ENCODE assay signal across 18 cellular contexts in genomic region chr7:118129037-118129436, GRCh38. TPM values are rescaled to one million over a fixed set of nuclear protein-coding genes. Genes with fewer than 3 reads are reported as not detected.
DNase-seq lines count a peak whose midpoint lies in the region; ATAC-seq lines count a peak whose summit lies in the region.
"Had no signal": no experiment of that assay in that cellular context is flagged by ENCODE, and none has a peak within 500 bp of the region (broad histone marks: within the 10 kb centered on the region; RNA-seq: fewer than 3 reads in every experiment).

No MANE protein-coding gene starts in this region.

- peak overlapping the region; percentile 30 for H3K4me2 ChIP-seq in BLaER1

- no peak overlapping the region for H3K4me3 Mint-ChIP-seq in activated naive CD4-positive, alpha-beta T cell treated with anti-CD3 and anti-CD28 coated beads, Interleukin-2, amount 10 ng/mL, durations not matched to agents 7 days and 5 days
- H3K4me3 Mint-ChIP-seq in CD4-positive, alpha-beta memory T cell, result no peak overlapping the region
- no peak overlapping the region for H3K4me3 Mint-ChIP-seq in stimulated activated naive CD8-positive, alpha-beta T cell treated with anti-CD3 and anti-CD28 coated beads, Interleukin-15, amount 100 ng/mL, for 72 hours
- H3K4me3 Mint-ChIP-seq: immature natural killer cell, mesothelial cell of epicardium had no signal

- H3K27ac Mint-ChIP-seq in activated naive CD4-positive, alpha-beta T cell treated with anti-CD3 and anti-CD28 coated beads, Interleukin-2, amount 10 ng/mL, durations not matched to agents 7 days and 5 days, result no peak overlapping the region
- H3K27ac Mint-ChIP-seq in CD4-positive, alpha-beta memory T cell, result no peak overlapping the region
- no peak overlapping the region for H3K27ac Mint-ChIP-seq in stimulated activated naive CD8-positive, alpha-beta T cell treated with anti-CD3 and anti-CD28 coated beads, Interleukin-15, amount 100 ng/mL, for 72 hours
- H3K27ac Mint-ChIP-seq: immature natural killer cell, mesothelial cell of epicardium had no signal

- no peaks in the 10 kb centered on the region for H3K36me3 Mint-ChIP-seq in activated naive CD4-positive, alpha-beta T cell treated with anti-CD3 and anti-CD28 coated beads, Interleukin-2, amount 10 ng/mL, durations not matched to agents 7 days and 5 days
- H3K36me3 Mint-ChIP-seq in CD4-positive, alpha-beta memory T cell, result peaks cover 0 to 5% of the 10 kb centered on the region in 2 donors
- H3K36me3 Mint-ChIP-seq: immature natural killer cell had no signal

- H3K9me3 ChIP-seq in BLaER1, result peaks cover 6% of the 10 kb centered on the region
- no peaks in the 10 kb centered on the region for H3K9me3 ChIP-seq in CD4-positive, alpha-beta memory T cell (ENCODE audit: control insufficient read depth in 1 of 2, low read length in 2 of 2)
- H3K9me3 ChIP-seq: Caco-2 had no signal

- ATAC-seq in GM19043 (IDR thresholded peaks at IDR 0.05; ENCODE audit: low read depth, unreplicated experiment), result peak; percentile 77
- peak; percentile 64 for ATAC-seq in HG02885 (IDR thresholded peaks at IDR 0.05; ENCODE audit: poor library complexity, unreplicated experiment)
- ATAC-seq in stimulated activated naive CD8-positive, alpha-beta T cell treated with anti-CD3 and anti-CD28 coated beads, Interleukin-15, amount 100 ng/mL, for 72 hours, result no peak
- ATAC-seq: K562 had no signal

- peaks cover 9% of the 10 kb centered on the region for H3K9me3 Mint-ChIP-seq in activated naive CD4-positive, alpha-beta T cell treated with anti-CD3 and anti-CD28 coated beads, Interleukin-2, amount 10 ng/mL, durations not matched to agents 7 days and 5 days
- peaks cover 3 to 14% (median 9%) of the 10 kb centered on the region in 8 donors for H3K9me3 Mint-ChIP-seq in CD4-positive, alpha-beta memory T cell
- H3K9me3 Mint-ChIP-seq in stimulated activated naive CD8-positive, alpha-beta T cell treated with anti-CD3 and anti-CD28 coated beads, Interleukin-15, amount 100 ng/mL, for 72 hours, result peaks cover 18 to 23% of the 10 kb centered on the region in 2 donors

- no peaks in the 10 kb centered on the region for H3K27me3 ChIP-seq in BLaER1
- H3K27me3 ChIP-seq in CD4-positive, alpha-beta memory T cell (ENCODE audit: insufficient read depth, low read length), result no peaks in the 10 kb centered on the region

- intact Hi-C loops in CD4-positive, alpha-beta memory T cell (cut with micrococcal nuclease), result no loop called here

- POLR2A ChIA-PET in CD4-positive, alpha-beta memory T cell (lab: Charles Lee; ENCODE audit: partially characterized antibody), result no interaction called here

- no peaks in the 10 kb centered on the region for H3K27me3 Mint-ChIP-seq in activated naive CD4-positive, alpha-beta T cell treated with anti-CD3 and anti-CD28 coated beads, Interleukin-2, amount 10 ng/mL, durations not matched to agents 7 days and 5 days
- H3K27me3 Mint-ChIP-seq in CD4-positive, alpha-beta memory T cell, result peaks cover 1 to 5% of the 10 kb centered on the region in 2 donors
- no peaks in the 10 kb centered on the region for H3K27me3 Mint-ChIP-seq in stimulated activated naive CD8-positive, alpha-beta T cell treated with anti-CD3 and anti-CD28 coated beads, Interleukin-15, amount 100 ng/mL, for 72 hours

- H3K4me3 ChIP-seq in BLaER1, result no peak overlapping the region
- H3K4me3 ChIP-seq in CD4-positive, alpha-beta memory T cell (ENCODE audit: low read length in 2 of 2), result no peak overlapping the region
- H3K4me3 ChIP-seq: K562 had no signal

- no peak overlapping the region for H3K9ac ChIP-seq in BLaER1

- H3K4me1 Mint-ChIP-seq in activated naive CD4-positive, alpha-beta T cell treated with anti-CD3 and anti-CD28 coated beads, Interleukin-2, amount 10 ng/mL, durations not matched to agents 7 days and 5 days, result no peaks in the 10 kb centered on the region
- no peaks in the 10 kb centered on the region for H3K4me1 Mint-ChIP-seq in CD4-positive, alpha-beta memory T cell
- H3K4me1 Mint-ChIP-seq in stimulated activated naive CD8-positive, alpha-beta T cell treated with anti-CD3 and anti-CD28 coated beads, Interleukin-15, amount 100 ng/mL, for 72 hours, result no peaks in the 10 kb centered on the region
- H3K4me1 Mint-ChIP-seq: immature natural killer cell, mesothelial cell of epicardium had no signal

- H3K4me1 ChIP-seq in BLaER1, result peaks cover 13% of the 10 kb centered on the region
- H3K4me1 ChIP-seq in CD4-positive, alpha-beta memory T cell (ENCODE audit: insufficient read depth, low read length), result no peaks in the 10 kb centered on the region
- H3K4me1 ChIP-seq: Caco-2 had no signal

- CTCF ChIA-PET in activated naive CD4-positive, alpha-beta T cell treated with anti-CD3 and anti-CD28 coated beads, Interleukin-2, amount 10 ng/mL, durations not matched to agents 7 days and 5 days (lab: Charles Lee), result no interaction called here
- CTCF ChIA-PET in CD4-positive, alpha-beta memory T cell (lab: Charles Lee; ENCODE audit: partially characterized antibody), result no interaction called here

- no peaks in the 10 kb centered on the region for H3K36me3 ChIP-seq in BLaER1
- H3K36me3 ChIP-seq in CD4-positive, alpha-beta memory T cell (ENCODE audit: insufficient read depth, low read length), result no peaks in the 10 kb centered on the region

- no peaks in the 10 kb centered on the region for H4K20me1 ChIP-seq in BLaER1

- DNase-seq in MV-4-11 (lab: John Stamatoyannopoulos, UW), result peak; percentile 23
- DNase-seq in activated naive CD4-positive, alpha-beta T cell treated with anti-CD3 and anti-CD28 coated beads, Interleukin-2, amount 10 ng/mL, durations not matched to agents 7 days and 5 days, result no peak
- DNase-seq in CD4-positive, alpha-beta memory T cell, result no peak
- DNase-seq in stimulated activated naive CD8-positive, alpha-beta T cell treated with anti-CD3 and anti-CD28 coated beads, Interleukin-15, amount 100 ng/mL, for 72 hours, result no peak
- DNase-seq in NCI-H524 treated with DMSO at 0.1 percent for 48 hours (lab: John Stamatoyannopoulos, UW), result no peak
- DNase-seq: activated CD4-positive, alpha-beta T cell treated with anti-CD3 and anti-CD28 coated beads for 4 hours; activated T-cell treated with anti-CD3 and anti-CD28 coated beads, Interleukin-2, amount 50 U/mL, for 1 hour; Caco-2; immature natural killer cell; NCI-H1436; RPMI8226; small intestine; T-helper 1 cell had no signal

- no peak overlapping the region for H3K27ac ChIP-seq in BLaER1
- no peak overlapping the region for H3K27ac ChIP-seq in CD4-positive, alpha-beta memory T cell (ENCODE audit: low read depth, low read length)

RNA-seq across cellular contexts. Expression of gene LSM8, which starts 54.9 kb away (rescaled TPM):
- total RNA-seq in CD4-positive, alpha-beta memory T cell, result 10 to 100 TPM; 59.0 to 64.1 TPM
- polyA plus RNA-seq in CD4-positive, alpha-beta memory T cell, result 10 to 100 TPM; 34.6 to 54.8 TPM
